Comparison of ENCODE assay signal across 1 cellular context in the genomic region with DNA sequence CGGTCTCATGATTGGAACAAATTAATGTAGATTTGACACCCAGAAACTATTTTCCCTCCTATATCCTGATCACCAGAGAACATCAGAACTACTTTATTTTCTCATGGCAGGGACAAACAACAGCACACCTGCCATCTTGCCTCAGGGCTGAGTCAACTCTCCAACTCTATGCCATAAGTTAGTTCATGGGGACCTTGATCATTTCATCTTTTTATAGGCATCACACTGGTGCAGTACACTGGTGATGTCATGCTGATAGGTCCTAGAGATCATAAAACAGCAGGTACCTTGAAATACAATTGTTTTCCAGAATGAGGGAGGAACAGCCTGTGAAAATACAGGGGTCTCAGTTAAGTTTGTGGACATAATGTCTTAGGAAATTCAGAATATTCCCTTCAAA.
A peak's percentile ranks its signal among the peaks of the same experiment; 100 is the strongest.
TF ChIP-seq lines count a peak whose summit lies in the region.

No MANE protein-coding gene starts in this region.

TF ChIP-seq in HEK293, 187 proteins besides CTCF, POLR2A, EP300 and RAD21 (continued from another document and continues in another):
- TF ChIP-seq RBAK (tag by site-specific recombination; IDR thresholded peaks at IDR 0.05) (no peak), ZNF501 (tag by site-specific recombination; IDR thresholded peaks at IDR 0.05) (no peak), GLIS1 (tag by site-specific recombination; IDR thresholded peaks at IDR 0.05) (no peak), ZNF23 (tag by site-specific recombination; IDR thresholded peaks at IDR 0.05; ENCODE audit: borderline replicate concordance) (no peak), WT1 (tag by site-specific recombination; IDR thresholded peaks at IDR 0.05) (no peak), ZBTB17 (tag by site-specific recombination; IDR thresholded peaks at IDR 0.05) (no peak), ZNF37A (tag by site-specific recombination; IDR thresholded peaks at IDR 0.05) (no peak), ZNF2 (tag by site-specific recombination; IDR thresholded peaks at IDR 0.05) (no peak), PRDM10 (tag by site-specific recombination; IDR thresholded peaks at IDR 0.05) (no peak), AEBP2 (tag by site-specific recombination; IDR thresholded peaks at IDR 0.05; ENCODE audit: borderline replicate concordance) (no peak), ZNF561 (tag by site-specific recombination; IDR thresholded peaks at IDR 0.05; ENCODE audit: borderline replicate concordance) (no peak), ZBTB8A (tag by site-specific recombination; IDR thresholded peaks at IDR 0.05) (no peak), ZIC2 (tag by site-specific recombination; IDR thresholded peaks at IDR 0.05) (peak; percentile 81), ZBTB20 (tag by site-specific recombination; IDR thresholded peaks at IDR 0.05) (no peak), ZNF843 (tag by site-specific recombination; IDR thresholded peaks at IDR 0.05) (no peak), ZFHX2 (tag by site-specific recombination; conservative IDR thresholded peaks at IDR 0.05) (no peak), MEIS1 (CRISPR knock-in tag; IDR thresholded peaks at IDR 0.05; ENCODE audit: borderline replicate concordance) (no peak), ZNF530 (tag by site-specific recombination; IDR thresholded peaks at IDR 0.05; ENCODE audit: low read depth) (no peak), ZNF10 (tag by site-specific recombination; IDR thresholded peaks at IDR 0.05) (no peak), ZNF341 (tag by site-specific recombination; IDR thresholded peaks at IDR 0.05; ENCODE audit: low read depth) (0 out of 2 replicates have a peak, but pooled peaks have one; percentile 35), ZNF792 (tag by site-specific recombination; IDR thresholded peaks at IDR 0.05) (no peak), GFI1B (tag by site-specific recombination; IDR thresholded peaks at IDR 0.05) (no peak), ZNF214 (tag by site-specific recombination; IDR thresholded peaks at IDR 0.05; ENCODE audit: borderline replicate concordance) (peak; percentile 81), ZNF48 (tag by site-specific recombination; IDR thresholded peaks at IDR 0.05) (no peak), ZNF629 (tag by site-specific recombination; IDR thresholded peaks at IDR 0.05) (peak; percentile 56), REST (tag by site-specific recombination; IDR thresholded peaks at IDR 0.05) (no peak), ZNF24 (tag by site-specific recombination; IDR thresholded peaks at IDR 0.05) (0 out of 2 replicates have a peak, but pooled peaks have one; percentile 42), ELK4 (IDR thresholded peaks at IDR 0.05; ENCODE audit: borderline replicate concordance, low read depth, low read length) (no peak), ZNF747 (tag by site-specific recombination; IDR thresholded peaks at IDR 0.05) (no peak), ZNF221 (tag by site-specific recombination; IDR thresholded peaks at IDR 0.05; ENCODE audit: borderline replicate concordance) (no peak)
- TF ChIP-seq, protein P1, sequence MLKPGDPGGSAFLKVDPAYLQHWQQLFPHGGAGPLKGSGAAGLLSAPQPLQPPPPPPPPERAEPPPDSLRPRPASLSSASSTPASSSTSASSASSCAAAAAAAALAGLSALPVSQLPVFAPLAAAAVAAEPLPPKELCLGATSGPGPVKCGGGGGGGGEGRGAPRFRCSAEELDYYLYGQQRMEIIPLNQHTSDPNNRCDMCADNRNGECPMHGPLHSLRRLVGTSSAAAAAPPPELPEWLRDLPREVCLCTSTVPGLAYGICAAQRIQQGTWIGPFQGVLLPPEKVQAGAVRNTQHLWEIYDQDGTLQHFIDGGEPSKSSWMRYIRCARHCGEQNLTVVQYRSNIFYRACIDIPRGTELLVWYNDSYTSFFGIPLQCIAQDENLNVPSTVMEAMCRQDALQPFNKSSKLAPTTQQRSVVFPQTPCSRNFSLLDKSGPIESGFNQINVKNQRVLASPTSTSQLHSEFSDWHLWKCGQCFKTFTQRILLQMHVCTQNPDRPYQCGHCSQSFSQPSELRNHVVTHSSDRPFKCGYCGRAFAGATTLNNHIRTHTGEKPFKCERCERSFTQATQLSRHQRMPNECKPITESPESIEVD (tag by site-specific recombination; IDR thresholded peaks at IDR 0.05), result no peak; the same call in 1 of the 2 replicates
- TF ChIP-seq, protein P2, sequence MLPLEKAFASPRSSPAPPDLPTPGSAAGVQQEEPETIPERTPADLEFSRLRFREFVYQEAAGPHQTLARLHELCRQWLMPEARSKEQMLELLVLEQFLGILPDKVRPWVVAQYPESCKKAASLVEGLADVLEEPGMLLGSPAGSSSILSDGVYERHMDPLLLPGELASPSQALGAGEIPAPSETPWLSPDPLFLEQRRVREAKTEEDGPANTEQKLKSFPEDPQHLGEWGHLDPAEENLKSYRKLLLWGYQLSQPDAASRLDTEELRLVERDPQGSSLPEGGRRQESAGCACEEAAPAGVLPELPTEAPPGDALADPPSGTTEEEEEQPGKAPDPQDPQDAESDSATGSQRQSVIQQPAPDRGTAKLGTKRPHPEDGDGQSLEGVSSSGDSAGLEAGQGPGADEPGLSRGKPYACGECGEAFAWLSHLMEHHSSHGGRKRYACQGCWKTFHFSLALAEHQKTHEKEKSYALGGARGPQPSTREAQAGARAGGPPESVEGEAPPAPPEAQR (tag by site-specific recombination; IDR thresholded peaks at IDR 0.05), result no peak
- TF ChIP-seq, protein P3, sequence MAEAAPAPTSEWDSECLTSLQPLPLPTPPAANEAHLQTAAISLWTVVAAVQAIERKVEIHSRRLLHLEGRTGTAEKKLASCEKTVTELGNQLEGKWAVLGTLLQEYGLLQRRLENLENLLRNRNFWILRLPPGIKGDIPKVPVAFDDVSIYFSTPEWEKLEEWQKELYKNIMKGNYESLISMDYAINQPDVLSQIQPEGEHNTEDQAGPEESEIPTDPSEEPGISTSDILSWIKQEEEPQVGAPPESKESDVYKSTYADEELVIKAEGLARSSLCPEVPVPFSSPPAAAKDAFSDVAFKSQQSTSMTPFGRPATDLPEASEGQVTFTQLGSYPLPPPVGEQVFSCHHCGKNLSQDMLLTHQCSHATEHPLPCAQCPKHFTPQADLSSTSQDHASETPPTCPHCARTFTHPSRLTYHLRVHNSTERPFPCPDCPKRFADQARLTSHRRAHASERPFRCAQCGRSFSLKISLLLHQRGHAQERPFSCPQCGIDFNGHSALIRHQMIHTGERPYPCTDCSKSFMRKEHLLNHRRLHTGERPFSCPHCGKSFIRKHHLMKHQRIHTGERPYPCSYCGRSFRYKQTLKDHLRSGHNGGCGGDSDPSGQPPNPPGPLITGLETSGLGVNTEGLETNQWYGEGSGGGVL (tag by site-specific recombination; IDR thresholded peaks at IDR 0.05), result peak; percentile 23; the same call in 1 of the 2 replicates
- TF ChIP-seq, protein P4, sequence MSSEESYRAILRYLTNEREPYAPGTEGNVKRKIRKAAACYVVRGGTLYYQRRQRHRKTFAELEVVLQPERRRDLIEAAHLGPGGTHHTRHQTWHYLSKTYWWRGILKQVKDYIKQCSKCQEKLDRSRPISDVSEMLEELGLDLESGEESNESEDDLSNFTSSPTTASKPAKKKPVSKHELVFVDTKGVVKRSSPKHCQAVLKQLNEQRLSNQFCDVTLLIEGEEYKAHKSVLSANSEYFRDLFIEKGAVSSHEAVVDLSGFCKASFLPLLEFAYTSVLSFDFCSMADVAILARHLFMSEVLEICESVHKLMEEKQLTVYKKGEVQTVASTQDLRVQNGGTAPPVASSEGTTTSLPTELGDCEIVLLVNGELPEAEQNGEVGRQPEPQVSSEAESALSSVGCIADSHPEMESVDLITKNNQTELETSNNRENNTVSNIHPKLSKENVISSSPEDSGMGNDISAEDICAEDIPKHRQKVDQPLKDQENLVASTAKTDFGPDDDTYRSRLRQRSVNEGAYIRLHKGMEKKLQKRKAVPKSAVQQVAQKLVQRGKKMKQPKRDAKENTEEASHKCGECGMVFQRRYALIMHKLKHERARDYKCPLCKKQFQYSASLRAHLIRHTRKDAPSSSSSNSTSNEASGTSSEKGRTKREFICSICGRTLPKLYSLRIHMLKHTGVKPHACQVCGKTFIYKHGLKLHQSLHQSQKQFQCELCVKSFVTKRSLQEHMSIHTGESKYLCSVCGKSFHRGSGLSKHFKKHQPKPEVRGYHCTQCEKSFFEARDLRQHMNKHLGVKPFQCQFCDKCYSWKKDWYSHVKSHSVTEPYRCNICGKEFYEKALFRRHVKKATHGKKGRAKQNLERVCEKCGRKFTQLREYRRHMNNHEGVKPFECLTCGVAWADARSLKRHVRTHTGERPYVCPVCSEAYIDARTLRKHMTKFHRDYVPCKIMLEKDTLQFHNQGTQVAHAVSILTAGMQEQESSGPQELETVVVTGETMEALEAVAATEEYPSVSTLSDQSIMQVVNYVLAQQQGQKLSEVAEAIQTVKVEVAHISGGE (tag by site-specific recombination; conservative IDR thresholded peaks at IDR 0.05; ENCODE audit: low read depth), result no peak
- TF ChIP-seq, protein P5, sequence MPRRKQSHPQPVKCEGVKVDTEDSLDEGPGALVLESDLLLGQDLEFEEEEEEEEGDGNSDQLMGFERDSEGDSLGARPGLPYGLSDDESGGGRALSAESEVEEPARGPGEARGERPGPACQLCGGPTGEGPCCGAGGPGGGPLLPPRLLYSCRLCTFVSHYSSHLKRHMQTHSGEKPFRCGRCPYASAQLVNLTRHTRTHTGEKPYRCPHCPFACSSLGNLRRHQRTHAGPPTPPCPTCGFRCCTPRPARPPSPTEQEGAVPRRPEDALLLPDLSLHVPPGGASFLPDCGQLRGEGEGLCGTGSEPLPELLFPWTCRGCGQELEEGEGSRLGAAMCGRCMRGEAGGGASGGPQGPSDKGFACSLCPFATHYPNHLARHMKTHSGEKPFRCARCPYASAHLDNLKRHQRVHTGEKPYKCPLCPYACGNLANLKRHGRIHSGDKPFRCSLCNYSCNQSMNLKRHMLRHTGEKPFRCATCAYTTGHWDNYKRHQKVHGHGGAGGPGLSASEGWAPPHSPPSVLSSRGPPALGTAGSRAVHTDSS (tag by site-specific recombination; IDR thresholded peaks at IDR 0.05), result no peak
- TF ChIP-seq, protein P6, sequence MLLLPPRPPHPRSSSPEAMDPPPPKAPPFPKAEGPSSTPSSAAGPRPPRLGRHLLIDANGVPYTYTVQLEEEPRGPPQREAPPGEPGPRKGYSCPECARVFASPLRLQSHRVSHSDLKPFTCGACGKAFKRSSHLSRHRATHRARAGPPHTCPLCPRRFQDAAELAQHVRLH (tag by site-specific recombination; IDR thresholded peaks at IDR 0.05), result no peak
